ENCODE assay signal across 8 cellular contexts in the genomic region with DNA sequence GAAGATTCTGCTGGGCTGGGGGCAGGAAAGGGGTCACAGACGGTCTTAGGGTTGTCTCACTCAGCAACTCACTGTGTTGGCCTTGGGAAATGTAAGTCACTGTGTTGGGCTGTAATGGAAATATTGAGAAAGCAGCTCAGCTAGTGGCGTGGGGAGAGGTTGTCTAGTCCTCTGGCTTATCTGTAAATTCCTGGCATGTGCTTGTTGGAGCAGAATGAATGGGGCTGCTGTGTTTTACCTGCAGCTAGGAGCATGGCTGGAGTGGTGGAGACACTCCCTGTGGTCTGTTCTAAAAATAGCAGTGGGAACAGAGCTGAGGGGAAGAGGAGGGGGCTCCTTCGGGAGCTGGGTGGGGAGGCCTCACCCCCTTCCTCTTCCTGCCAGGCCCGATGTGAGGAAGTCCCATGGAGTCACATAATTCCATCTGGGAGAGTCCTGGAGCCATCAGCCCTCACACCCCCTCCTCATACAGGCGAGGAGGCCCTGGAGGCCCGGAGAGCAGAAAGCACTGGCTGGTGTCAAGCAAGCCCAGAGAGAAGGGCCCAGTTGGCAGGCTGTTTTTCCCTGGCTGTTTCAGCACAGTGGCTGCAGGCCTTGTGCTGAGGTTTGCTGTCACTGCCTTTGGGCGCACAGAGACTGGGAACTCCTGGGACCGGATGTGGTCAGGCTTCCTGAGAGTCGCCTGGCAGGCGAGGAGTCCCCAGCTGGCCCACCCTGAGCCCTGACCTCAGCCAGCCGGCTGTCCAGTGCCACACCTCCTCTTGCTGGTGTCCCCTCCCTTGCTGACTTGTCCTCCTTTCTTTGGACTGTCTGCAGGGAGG.
DNase-seq lines count a peak whose midpoint lies in the region; ATAC-seq, FAIRE-seq and TF ChIP-seq lines count a peak whose summit lies in the region.

No MANE protein-coding gene starts in this region.

- ATAC-seq in GM12878 (peak; percentile 60), HG03159 (IDR thresholded peaks at IDR 0.05; ENCODE audit: unreplicated experiment) (no peak), GM21528 (IDR thresholded peaks at IDR 0.05; ENCODE audit: low FRiP score, unreplicated experiment) (no peak)

- CTCF ChIA-PET in CD4-positive, alpha-beta memory T cell (lab: Charles Lee; ENCODE audit: partially characterized antibody), result interaction anchor here (0.7 to 3.4 kb wide), 3 partner anchors 31 to 106 kb away, joined by 4 to 16 read pairs (median 4); no protein-coding TSS in a partner anchor
- CTCF ChIA-PET in GM12878 (lab: Yijun Ruan, JAX) (interaction anchor here (1.2 to 1.4 kb wide), 2 partner anchors 16 to 102 kb away, joined by 3 to 5 read pairs; no protein-coding TSS in a partner anchor), HEK293T (lab: Yijun Ruan, JAX) (interaction anchor here (0.7 kb wide), 1 partner anchor 12 kb away, joined by 3 read pairs; no protein-coding TSS in a partner anchor)

- TF ChIP-seq EP300 in GM12878 (IDR thresholded peaks at IDR 0.05; ENCODE audit: borderline replicate concordance in 1 of 2, control insufficient read depth in 1 of 2, low read depth in 2 of 2, low read length in 2 of 2), result no peak

- peaks cover 31% of the 10 kb centered on the region for H3K4me1 ChIP-seq in CD4-positive, alpha-beta memory T cell (ENCODE audit: insufficient read depth, low read length)
- H3K4me1 ChIP-seq in GM12878 (ENCODE audit: control insufficient read depth, insufficient read depth, low read length), result peaks cover 6% of the 10 kb centered on the region

- WGBS in GM12878 (ENCODE audit: insufficient coverage, insufficient replicate concordance, low lambda C conversion rate, missing lambda C conversion rate), result 41% methylated on average over 11 of the region's 11 CpGs

- RAD21 ChIA-PET in GM12878 (lab: Charles Lee; ENCODE audit: unreplicated experiment), result interaction anchor here (1.4 to 2.1 kb wide), 3 partner anchors 13 to 34 kb away, joined by 4 to 7 read pairs (median 6); no protein-coding TSS in a partner anchor

- no peaks in the 10 kb centered on the region for H3K27me3 ChIP-seq in CD4-positive, alpha-beta memory T cell (ENCODE audit: insufficient read depth, low read length)
- H3K27me3 ChIP-seq in GM12878 (replicated peaks in 1 of 2; ENCODE audit: control insufficient read depth in 2 of 2, insufficient read depth in 2 of 2, low read length in 1 of 2) (no peaks in the 10 kb centered on the region), layer of hippocampus (ENCODE audit: control insufficient read depth, insufficient read depth, low read length) (no peaks in the 10 kb centered on the region)

- H3K79me2 ChIP-seq in GM12878 (ENCODE audit: control insufficient read depth, insufficient read depth, low read length), result no peaks in the 10 kb centered on the region; the same call in 1 of the 2 replicates

- H3K36me3 ChIP-seq in CD4-positive, alpha-beta memory T cell (ENCODE audit: insufficient read depth, low read length), result peaks cover 6% of the 10 kb centered on the region
- peaks cover 17 to 24% of the 10 kb centered on the region in 2 experiments for H3K36me3 ChIP-seq in GM12878 (ENCODE audit: control insufficient read depth in 2 of 2, insufficient read depth in 2 of 2, low read length in 1 of 2)

- TF ChIP-seq POLR2A in GM12878 (IDR thresholded peaks at IDR 0.05; ENCODE audit: low read depth, low read length), result no peak

- H3K27ac Mint-ChIP-seq in CD4-positive, alpha-beta memory T cell, result peak overlapping the region; percentile 74 to 91 (median 89)

- DNase-seq in CD4-positive, alpha-beta memory T cell, result no peak
- DNase-seq in NCI-H226 (peak; percentile 40), GM12878 (ENCODE audit: low read depth, low spot score) (no peak), HEK293T (ENCODE audit: extremely low spot score) (no peak)
- peak in 2 of 3 donors; percentile 12 to 30 for DNase-seq in stimulated activated CD4-positive, alpha-beta T cell treated with anti-CD3 and anti-CD28 coated beads, Interleukin-12 subunit alpha, Interleukin-12 subunit beta, amount 100 ng/mL, for 48 hours (ENCODE audit: low read depth in 2 of 3, low spot score in 1 of 3)

- H3K4me1 Mint-ChIP-seq in CD4-positive, alpha-beta memory T cell, result peaks cover 24 to 50% (median 31%) of the 10 kb centered on the region in 4 donors

- no peak for TF ChIP-seq RAD21 in GM12878 (IDR thresholded peaks at IDR 0.05; ENCODE audit: insufficient read depth, low read depth, low read length)

- H3K4me2 ChIP-seq in GM12878 (ENCODE audit: control insufficient read depth, insufficient read depth), result no peak overlapping the region

- H2AFZ ChIP-seq in GM12878 (ENCODE audit: control insufficient read depth, low read depth, low read length), result no peak overlapping the region

- intact Hi-C loops in CD4-positive, alpha-beta memory T cell (cut with micrococcal nuclease), result no loop called here
- intact Hi-C loops in GM12878 (cut with micrococcal nuclease; ENCODE audit: unreplicated experiment), result no loop called here

- H3K27me3 Mint-ChIP-seq in CD4-positive, alpha-beta memory T cell, result no peaks in the 10 kb centered on the region

- no peak overlapping the region for H3K9ac ChIP-seq in GM12878 (ENCODE audit: control insufficient read depth, insufficient read depth, low read length)

- SMC1A ChIA-PET in GM12878 (lab: Charles Lee; ENCODE audit: uncharacterized antibody, unreplicated experiment), result interaction anchor here (0.9 to 1.1 kb wide), 3 partner anchors 30 to 38 kb away, joined by 3 read pairs; no protein-coding TSS in a partner anchor

- peak overlapping the region in 4 of 8 donors; percentile 26 to 65 (median 50) for H3K4me3 Mint-ChIP-seq in CD4-positive, alpha-beta memory T cell

- FAIRE-seq in GM12878 (lab: Jason Lieb, UNC), result no peak

- TSS peak; percentile 14 for BruUV-seq in GM12878 (replicated peaks; lab: Mats Ljungman, UMichigan)

- H3K9me3 Mint-ChIP-seq in CD4-positive, alpha-beta memory T cell, result no peaks in the 10 kb centered on the region

- TF ChIP-seq CTCF in GM12878 (IDR thresholded peaks at IDR 0.05 in 2 of 3, conservative IDR thresholded peaks at IDR 0.05 in 1 of 3; ENCODE audit: control insufficient read depth in 2 of 3, extremely low read depth in 1 of 3, insufficient read depth in 1 of 3, low read depth in 3 of 3, low read length in 3 of 3), result no peak

- peaks cover 13 to 26% of the 10 kb centered on the region in 2 donors for H3K36me3 Mint-ChIP-seq in CD4-positive, alpha-beta memory T cell

- H3K4me3 ChIP-seq in CD4-positive, alpha-beta memory T cell (ENCODE audit: low read length in 2 of 2), result no peak overlapping the region
- no peak overlapping the region for H3K4me3 ChIP-seq in GM12878

- no peaks in the 10 kb centered on the region for H3K9me3 ChIP-seq in CD4-positive, alpha-beta memory T cell (ENCODE audit: control insufficient read depth in 1 of 2, low read length in 2 of 2)
- H3K9me3 ChIP-seq in GM12878 (replicated peaks; ENCODE audit: control insufficient read depth, insufficient read depth, low read length), result no peaks in the 10 kb centered on the region

- no peaks in the 10 kb centered on the region; the same call in 1 of the 2 replicates for H4K20me1 ChIP-seq in GM12878 (ENCODE audit: control insufficient read depth, insufficient read depth)

- peak overlapping the region; percentile 31 for H3K27ac ChIP-seq in CD4-positive, alpha-beta memory T cell (ENCODE audit: low read depth, low read length)
- H3K27ac ChIP-seq in GM12878 (ENCODE audit: control insufficient read depth, insufficient read depth) (no peak overlapping the region), layer of hippocampus (ENCODE audit: low read depth, low read length) (peak overlapping the region; percentile 68)

- in situ Hi-C loops in GM12878 (cut with MboI), result no loop called here

- POLR2A ChIA-PET in CD4-positive, alpha-beta memory T cell (lab: Charles Lee; ENCODE audit: partially characterized antibody), result no interaction called here
- POLR2A ChIA-PET in GM12878 (lab: Charles Lee) (no interaction called here), HEK293T (lab: Yijun Ruan, JAX) (no interaction called here)

TF ChIP-seq in GM12878, 131 proteins besides CTCF, POLR2A, EP300 and RAD21:
- TF ChIP-seq IKZF1 (conservative IDR thresholded peaks at IDR 0.05) (peak; percentile 33; the same call in 1 of the 2 replicates), EED (IDR thresholded peaks at IDR 0.05; ENCODE audit: low read depth) (peak; percentile 33; the same call in 1 of the 2 replicates), NFXL1 (IDR thresholded peaks at IDR 0.05; ENCODE audit: borderline replicate concordance) (no peak), RUNX3 (IDR thresholded peaks at IDR 0.05; ENCODE audit: low read length) (peak; percentile 60), POLR2AphosphoS2 (IDR thresholded peaks at IDR 0.05; ENCODE audit: low read depth, low read length) (peak; percentile 45; the same call in 1 of the 2 replicates), TCF7 (IDR thresholded peaks at IDR 0.05; ENCODE audit: borderline replicate concordance) (no peak), BACH1 (IDR thresholded peaks at IDR 0.05; ENCODE audit: borderline replicate concordance) (no peak), ZNF24 (IDR thresholded peaks at IDR 0.05) (no peak)
- TF ChIP-seq, protein P1, sequence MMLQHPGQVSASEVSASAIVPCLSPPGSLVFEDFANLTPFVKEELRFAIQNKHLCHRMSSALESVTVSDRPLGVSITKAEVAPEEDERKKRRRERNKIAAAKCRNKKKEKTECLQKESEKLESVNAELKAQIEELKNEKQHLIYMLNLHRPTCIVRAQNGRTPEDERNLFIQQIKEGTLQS (IDR thresholded peaks at IDR 0.05; ENCODE audit: borderline replicate concordance, extremely low read depth, low read depth, low read length), result no peak

TF ChIP-seq in HEK293T, 16 proteins besides CTCF, POLR2A, EP300 and RAD21 (continues in another document):
- no peak for TF ChIP-seq CTBP1 (IDR thresholded peaks at IDR 0.05; ENCODE audit: borderline replicate concordance)
- TF ChIP-seq LEF1 (IDR thresholded peaks at IDR 0.05; ENCODE audit: borderline replicate concordance), result no peak
- no peak for TF ChIP-seq BHLHE40 (IDR thresholded peaks at IDR 0.05; ENCODE audit: borderline replicate concordance)
- no peak for TF ChIP-seq ARNT (IDR thresholded peaks at IDR 0.05)
- TF ChIP-seq, protein P2, sequence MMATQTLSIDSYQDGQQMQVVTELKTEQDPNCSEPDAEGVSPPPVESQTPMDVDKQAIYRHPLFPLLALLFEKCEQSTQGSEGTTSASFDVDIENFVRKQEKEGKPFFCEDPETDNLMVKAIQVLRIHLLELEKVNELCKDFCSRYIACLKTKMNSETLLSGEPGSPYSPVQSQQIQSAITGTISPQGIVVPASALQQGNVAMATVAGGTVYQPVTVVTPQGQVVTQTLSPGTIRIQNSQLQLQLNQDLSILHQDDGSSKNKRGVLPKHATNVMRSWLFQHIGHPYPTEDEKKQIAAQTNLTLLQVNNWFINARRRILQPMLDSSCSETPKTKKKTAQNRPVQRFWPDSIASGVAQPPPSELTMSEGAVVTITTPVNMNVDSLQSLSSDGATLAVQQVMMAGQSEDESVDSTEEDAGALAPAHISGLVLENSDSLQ (IDR thresholded peaks at IDR 0.05), result no peak
- no peak for TF ChIP-seq ZNF384 (IDR thresholded peaks at IDR 0.05)
- no peak for TF ChIP-seq ELF4 (IDR thresholded peaks at IDR 0.05)
- no peak for TF ChIP-seq FOXM1 (IDR thresholded peaks at IDR 0.05; ENCODE audit: borderline replicate concordance)
- no peak for TF ChIP-seq FOXK2 (IDR thresholded peaks at IDR 0.05)
- no peak for TF ChIP-seq TARDBP (IDR thresholded peaks at IDR 0.05)
- no peak for TF ChIP-seq NFRKB (IDR thresholded peaks at IDR 0.05)
- TF ChIP-seq HDGF (IDR thresholded peaks at IDR 0.05; ENCODE audit: borderline replicate concordance), result no peak

Comparison
In these comparisons a context has a peak if more than half of its experiments do, and no peak if none do; other contexts are left out.
1. DNase-seq: peak in NCI-H226 (single experiment) and stimulated activated CD4-positive, alpha-beta T cell treated with anti-CD3 and anti-CD28 coated beads, Interleukin-12 subunit alpha, Interleukin-12 subunit beta, amount 100 ng/mL, for 48 hours (2 of 3); none in CD4-positive, alpha-beta memory T cell (0 of 5), GM12878 (single experiment) and HEK293T (single experiment).